In the genomic region with DNA sequence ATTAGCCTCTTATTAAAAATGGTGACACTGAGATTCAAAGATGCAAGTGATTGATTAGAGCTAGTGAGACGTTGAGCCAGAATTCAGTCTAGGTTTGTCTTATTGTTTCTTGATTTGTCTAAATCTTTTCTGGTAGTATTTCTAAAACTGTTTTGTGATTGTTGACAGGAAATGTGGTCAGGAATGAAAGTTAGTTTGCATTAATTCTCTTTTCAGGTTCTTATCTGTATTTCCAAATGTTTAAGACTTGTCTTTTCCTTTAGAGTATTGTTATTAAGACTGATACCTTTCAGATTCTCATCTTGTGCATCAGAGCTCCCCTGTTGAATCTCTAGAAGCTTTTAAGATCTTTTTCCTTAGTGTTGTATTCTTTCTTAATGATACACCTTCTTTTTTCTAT, we compare ENCODE assay signal across 29 cellular contexts.
DNase-seq lines count a peak whose midpoint lies in the region; ATAC-seq and TF ChIP-seq lines count a peak whose summit lies in the region.
"Had no signal": no experiment of that assay in that cellular context is flagged by ENCODE, and none has a peak within 500 bp of the region (broad histone marks: within the 10 kb centered on the region; RNA-seq: fewer than 3 reads in every experiment).

No MANE protein-coding gene starts in this region.

- H3K27me3 Mint-ChIP-seq in central memory CD8-positive, alpha-beta T cell = no peaks in the 10 kb centered on the region
- H3K27me3 Mint-ChIP-seq: activated naive CD8-positive, alpha-beta T cell treated with anti-CD3 and anti-CD28 coated beads, Interleukin-2, amount 50 U/mL, for 24 hours; naive thymus-derived CD8-positive, alpha-beta T cell; type B pancreatic cell had no signal

- H3K4me3 ChIP-seq in GM06990 (replicated peaks; ENCODE audit: low read depth, low read length) = no peak overlapping the region
- H3K4me3 ChIP-seq: BLaER1, left ventricle myocardium inferior, prostate gland had no signal

- no peaks in the 10 kb centered on the region for H3K9me3 Mint-ChIP-seq in central memory CD8-positive, alpha-beta T cell
- H3K9me3 Mint-ChIP-seq: activated naive CD8-positive, alpha-beta T cell treated with anti-CD3 and anti-CD28 coated beads, Interleukin-2, amount 50 U/mL, for 24 hours; type B pancreatic cell had no signal

- H3K4me1 Mint-ChIP-seq in central memory CD8-positive, alpha-beta T cell = peaks cover 10% of the 10 kb centered on the region

- DNase-seq in GM06990 (ENCODE audit: extremely low read depth, insufficient read length) (peak; percentile 13), NCI-H526 (lab: John Stamatoyannopoulos, UW) (no peak)
- no peak for DNase-seq in central memory CD8-positive, alpha-beta T cell (ENCODE audit: low spot score in 2 of 2)
- DNase-seq: activated CD4-positive, alpha-beta T cell treated with anti-CD3 and anti-CD28 coated beads for 1 hour; activated CD8-positive, alpha-beta memory T cell treated with anti-CD3 and anti-CD28 coated beads for 24 hours; activated gamma-delta T cell; activated naive CD8-positive, alpha-beta T cell treated with anti-CD3 and anti-CD28 coated beads, Interleukin-2, amount 50 U/mL, for 24 hours; dermis blood vessel endothelial cell; hypothalamus; left ventricle myocardium inferior; midbrain; naive thymus-derived CD8-positive, alpha-beta T cell; NCI-H1436 treated with DMSO at 0.1 percent for 48 hours; NCI-H446 treated with DMSO at 0.1 percent for 48 hours; nucleus accumbens; OCI-M1; SK-N-SH; stimulated activated CD4-positive, alpha-beta T cell treated with anti-CD3 and anti-CD28 coated beads, Interleukin-12 subunit alpha, Interleukin-12 subunit beta, amount 100 ng/mL, for 4 hours; stimulated activated CD4-positive, alpha-beta T cell treated with anti-CD3 and anti-CD28 coated beads, Interleukin-4, amount 100 ng/mL, for 1 hour; substantia nigra had no signal

- ATAC-seq in GM21360 (IDR thresholded peaks at IDR 0.05; ENCODE audit: unreplicated experiment) = peak; percentile 54
- ATAC-seq in HG02852 (IDR thresholded peaks at IDR 0.05; ENCODE audit: unreplicated experiment) = peak; percentile 62
- ATAC-seq in central memory CD8-positive, alpha-beta T cell (replicated peaks; ENCODE audit: extremely low read depth, poor library complexity, severe bottlenecking) = no peak
- ATAC-seq in HG03045 (IDR thresholded peaks at IDR 0.05; ENCODE audit: unreplicated experiment) = no peak
- no peak for ATAC-seq in GM19035 (IDR thresholded peaks at IDR 0.05; ENCODE audit: unreplicated experiment)
- ATAC-seq in HG03460 (IDR thresholded peaks at IDR 0.05; ENCODE audit: unreplicated experiment) = no peak
- ATAC-seq: activated naive CD8-positive, alpha-beta T cell treated with anti-CD3 and anti-CD28 coated beads, Interleukin-2, amount 50 U/mL, for 24 hours; naive thymus-derived CD8-positive, alpha-beta T cell; sciatic nerve had no signal

- H3K4me3 Mint-ChIP-seq in central memory CD8-positive, alpha-beta T cell = no peak overlapping the region
- H3K4me3 Mint-ChIP-seq: activated naive CD8-positive, alpha-beta T cell treated with anti-CD3 and anti-CD28 coated beads, Interleukin-2, amount 50 U/mL, for 24 hours; type B pancreatic cell had no signal

- H3K36me3 ChIP-seq in GM06990 (ENCODE audit: control insufficient read depth, insufficient read depth, low read length) = no peaks in the 10 kb centered on the region
- H3K36me3 ChIP-seq: BLaER1, left ventricle myocardium inferior, prostate gland had no signal

- peak overlapping the region; percentile 45 for H3K27ac Mint-ChIP-seq in central memory CD8-positive, alpha-beta T cell (ENCODE audit: low read depth)
- H3K27ac Mint-ChIP-seq: activated naive CD8-positive, alpha-beta T cell treated with anti-CD3 and anti-CD28 coated beads, Interleukin-2, amount 50 U/mL, for 24 hours; type B pancreatic cell had no signal

- peaks cover 2% of the 10 kb centered on the region for H3K36me3 Mint-ChIP-seq in central memory CD8-positive, alpha-beta T cell (ENCODE audit: insufficient read depth)

- no peaks in the 10 kb centered on the region for H3K27me3 ChIP-seq in GM06990 (replicated peaks; ENCODE audit: control insufficient read depth, insufficient read depth, low read length)
- H3K27me3 ChIP-seq: BLaER1 had no signal

- TF ChIP-seq CTCF in GM06990 (IDR thresholded peaks at IDR 0.05; ENCODE audit: insufficient read depth, low read length, poor library complexity, severe bottlenecking) = no peak

Comparison
In these comparisons a context has a peak if more than half of its experiments do, and no peak if none do; other contexts are left out.
1. ATAC-seq: peak in GM21360 (single experiment) and HG02852 (single experiment); none in central memory CD8-positive, alpha-beta T cell (single experiment), HG03045 (single experiment), GM19035 (single experiment) and HG03460 (single experiment).